ENCODE assay signal across 8 cellular contexts in genomic region chr11:35615911-35616900, GRCh38. TPM values are rescaled to one million over a fixed set of nuclear protein-coding genes. Genes with fewer than 3 reads are reported as not detected.
DNase-seq lines count a peak whose midpoint lies in the region; ATAC-seq and TF ChIP-seq lines count a peak whose summit lies in the region.

No MANE protein-coding gene starts in this region.

- no peak overlapping the region for H3K27ac Mint-ChIP-seq in osteocyte (ENCODE audit: unreplicated experiment)

- H3K36me3 ChIP-seq in esophagus squamous epithelium = no peaks in the 10 kb centered on the region

- H3K36me3 Mint-ChIP-seq in osteocyte (ENCODE audit: unreplicated experiment) = no peaks in the 10 kb centered on the region

- no peaks in the 10 kb centered on the region for H3K9me3 ChIP-seq in esophagus squamous epithelium

- H3K27me3 Mint-ChIP-seq in osteocyte (ENCODE audit: unreplicated experiment) = no peaks in the 10 kb centered on the region

- TF ChIP-seq CTCF in esophagus squamous epithelium (IDR thresholded peaks at IDR 0.05) (peak; percentile 43 to 84 (median 76)), osteocyte (IDR thresholded peaks at IDR 0.05) (peak; percentile 77)

- intact Hi-C loops in esophagus squamous epithelium (cut with DNase I) = loop anchor here (5.0 to 10.0 kb wide), 4 partner anchors 201 to 879 kb away; no protein-coding TSS in a partner anchor

- no peaks in the 10 kb centered on the region for H3K9me3 Mint-ChIP-seq in osteocyte (ENCODE audit: unreplicated experiment)

- peaks cover 0 to 64% (median 0%) of the 10 kb centered on the region in 4 donors for H3K27me3 ChIP-seq in esophagus squamous epithelium

- H3K4me3 ChIP-seq in esophagus squamous epithelium = no peak overlapping the region

- H3K4me1 Mint-ChIP-seq in osteocyte (ENCODE audit: unreplicated experiment) = peaks cover 29% of the 10 kb centered on the region

- WGBS in esophagus squamous epithelium, 2 donors = 21 to 27% methylated on average over 8 of the region's 8 CpGs

- H3K4me3 Mint-ChIP-seq in osteocyte (ENCODE audit: unreplicated experiment) = peak overlapping the region; percentile 29

- H3K4me1 ChIP-seq in esophagus squamous epithelium = peaks cover 15 to 44% (median 18%) of the 10 kb centered on the region in 3 donors

- no peak overlapping the region for H3K27ac ChIP-seq in esophagus squamous epithelium

- TF ChIP-seq POLR2A in esophagus squamous epithelium (IDR thresholded peaks at IDR 0.05) = no peak

- no peak for ATAC-seq in GM18519 (IDR thresholded peaks at IDR 0.05; ENCODE audit: low FRiP score, unreplicated experiment)

- DNase-seq in A172 (ENCODE audit: low spot score) (peak; percentile 60), Daoy (ENCODE audit: low read depth) (peak; percentile 71), NCI-H1092 (lab: John Stamatoyannopoulos, UW) (peak; percentile 15), SKM-1 (lab: John Stamatoyannopoulos, UW; ENCODE audit: unreplicated experiment) (peak; percentile 28), esophagus squamous epithelium (lab: John Stamatoyannopoulos, UW) (no peak), osteocyte (ENCODE audit: extremely low spot score, unreplicated experiment) (no peak), cortex of kidney (lab: John Stamatoyannopoulos, UW) (no peak)

RNA-seq across cellular contexts. Expression of gene FJX1, which starts 2.1 kb away (rescaled TPM):
- total RNA-seq in A172 (2014; rRNA removed; shearing (Covaris generic)) = 38.3 and 53.4 TPM in 2 replicates
- 24.2 and 29.4 TPM in 2 replicates for total RNA-seq in Daoy (2014; rRNA removed; shearing (Covaris generic))
- 10 to 100 TPM in 3 of 4 donors, 1 to 10 TPM in 1; 8.8 to 12.4 (median 11.1) TPM for total RNA-seq in esophagus squamous epithelium
- total RNA-seq in osteocyte = 20.2 and 21.6 TPM in 2 replicates

RNA-seq across cellular contexts. Expression of gene TRIM44, which starts 46.4 kb away (rescaled TPM):
- total RNA-seq in A172 (2014; rRNA removed; shearing (Covaris generic)) = 38.0 and 56.2 TPM in 2 replicates
- total RNA-seq in Daoy (2014; rRNA removed; shearing (Covaris generic)) = 13.2 and 28.9 TPM in 2 replicates
- total RNA-seq in esophagus squamous epithelium (10 to 100 TPM in 2 of 4 donors, 1 to 10 TPM in 2; 6.8 to 32.0 (median 13.5) TPM), osteocyte (73.5 and 79.9 TPM in 2 replicates)

Comparison
In these comparisons a context has a peak if more than half of its experiments do, and no peak if none do; other contexts are left out.
1. DNase-seq: peak in A172 (single experiment), Daoy (single experiment), NCI-H1092 (single experiment) and SKM-1 (single experiment); none in esophagus squamous epithelium (single experiment), osteocyte (single experiment) and cortex of kidney (single experiment).